8 cellular contexts compared by ENCODE assay signal in the genomic region with DNA sequence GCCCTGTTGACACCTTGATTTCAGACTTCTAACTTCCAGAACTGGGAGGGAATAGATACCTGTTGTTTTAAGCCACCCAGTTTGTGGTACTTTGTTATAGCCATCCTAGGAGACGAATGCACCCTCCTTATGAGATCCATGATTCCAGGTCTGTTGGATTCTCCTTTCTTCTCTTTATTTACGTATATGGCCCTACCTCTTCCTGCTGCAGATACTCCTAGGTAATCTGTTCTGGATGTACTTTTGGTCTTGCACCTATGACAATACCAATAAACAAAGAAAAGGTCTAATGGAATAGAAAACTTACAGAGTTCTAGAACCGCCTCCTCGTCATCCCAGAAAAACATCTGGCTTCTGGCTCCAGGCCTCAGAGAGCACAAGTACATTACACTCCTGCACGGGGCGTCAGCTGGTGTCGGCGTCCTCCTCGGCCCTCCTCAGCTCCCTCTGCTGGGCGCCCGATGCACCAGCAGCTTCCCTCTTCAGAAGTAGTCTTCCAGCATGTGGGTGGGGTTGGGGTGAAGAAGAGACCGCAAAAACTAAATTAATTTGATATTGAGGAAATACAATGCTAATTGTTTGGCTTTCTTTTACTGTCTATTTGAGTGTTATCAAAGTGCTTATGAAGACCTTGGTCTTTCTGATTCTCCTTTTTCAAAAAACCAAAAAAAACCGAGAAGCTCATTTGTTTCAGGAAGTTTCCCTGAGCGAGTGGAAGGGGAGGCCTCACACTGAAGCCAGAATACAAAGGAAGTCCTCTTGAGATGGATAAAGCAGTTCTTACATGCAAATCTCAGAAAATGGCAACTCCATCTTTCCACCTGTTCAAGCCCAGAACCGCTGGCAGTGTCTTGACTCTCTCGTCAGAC. TPM values are rescaled to one million over a fixed set of nuclear protein-coding genes. Genes with fewer than 3 reads are reported as not detected.
A peak's percentile ranks its signal among the peaks of the same experiment; 100 is the strongest.
DNase-seq lines count a peak whose midpoint lies in the region; ATAC-seq and TF ChIP-seq lines count a peak whose summit lies in the region.

No MANE protein-coding gene starts in this region.

- no peaks in the 10 kb centered on the region for H3K36me3 Mint-ChIP-seq in type B pancreatic cell

- no peak overlapping the region for H3K27ac ChIP-seq in RWPE1
- H3K27ac ChIP-seq in parathyroid adenoma, result no peak overlapping the region

- H3K27me3 ChIP-seq in parathyroid adenoma (ENCODE audit: control insufficient read depth, insufficient read depth, low read length), result no peaks in the 10 kb centered on the region

- H3K4me1 Mint-ChIP-seq in type B pancreatic cell (ENCODE audit: unreplicated experiment), result peaks cover 55% of the 10 kb centered on the region

- H3K4me3 Mint-ChIP-seq in type B pancreatic cell, result no peak overlapping the region

- DNase-seq in COR-L47 (lab: John Stamatoyannopoulos, UW) (peak; percentile 65), HT-29 (ENCODE audit: low spot score) (peak; percentile 83), RWPE1 (ENCODE audit: low spot score) (peak; percentile 65), foreskin fibroblast (peak; percentile 76 to 90), type B pancreatic cell (ENCODE audit: extremely low spot score, unreplicated experiment) (no peak)
- peak; percentile 60 to 65 for DNase-seq in activated T-helper 1 cell treated with anti-CD3 and anti-CD28 coated beads, Interleukin-2, amount 50 U/mL, for 16 hours (ENCODE audit: low read depth in 1 of 2, low spot score in 1 of 2)

- no peaks in the 10 kb centered on the region for H3K9me3 Mint-ChIP-seq in type B pancreatic cell

- TF ChIP-seq CTCF in RWPE1 (conservative IDR thresholded peaks at IDR 0.05; ENCODE audit: low read depth) (peak; percentile 72), foreskin fibroblast (IDR thresholded peaks at IDR 0.05; ENCODE audit: low read depth, low read length) (peak; percentile 95), parathyroid adenoma (IDR thresholded peaks at IDR 0.05) (peak; percentile 95), type B pancreatic cell (conservative IDR thresholded peaks at IDR 0.05) (peak; percentile 88)

- H3K27me3 Mint-ChIP-seq in type B pancreatic cell, result no peaks in the 10 kb centered on the region

- no peaks in the 10 kb centered on the region for H3K79me2 ChIP-seq in parathyroid adenoma

- peak overlapping the region; percentile 72 for H2AFZ ChIP-seq in parathyroid adenoma

- H3K9me3 ChIP-seq in parathyroid adenoma (ENCODE audit: control insufficient read depth, low read length), result no peaks in the 10 kb centered on the region

- no peaks in the 10 kb centered on the region for H3K36me3 ChIP-seq in parathyroid adenoma (ENCODE audit: control insufficient read depth, insufficient read depth, low read length)

- peak overlapping the region; percentile 55 for H3K27ac Mint-ChIP-seq in type B pancreatic cell

- peak; percentile 76 for ATAC-seq in GM19467 (IDR thresholded peaks at IDR 0.05; ENCODE audit: unreplicated experiment)

- POLR2A ChIA-PET in RWPE1 (lab: Yijun Ruan, JAX; ENCODE audit: low non-redundant PET), result no interaction called here

- H3K4me1 ChIP-seq in parathyroid adenoma, result no peaks in the 10 kb centered on the region

- H3K4me3 ChIP-seq in foreskin fibroblast (ENCODE audit: low read depth in 1 of 2, low read length in 2 of 2) (no peak overlapping the region), parathyroid adenoma (ENCODE audit: low read depth, low read length) (no peak overlapping the region)

- CTCF ChIA-PET in RWPE1 (lab: Yijun Ruan, JAX), result interaction anchor here (0.5 to 1.4 kb wide), 11 partner anchors 13 to 813 kb away, joined by 3 to 4 read pairs (median 3); no protein-coding TSS in a partner anchor

- no peak overlapping the region for H3K9ac ChIP-seq in parathyroid adenoma

- H3K4me2 ChIP-seq in parathyroid adenoma (ENCODE audit: low read length), result no peak overlapping the region

RNA-seq across cellular contexts. Expression of gene ATXN1, which starts 9.7 kb away (rescaled TPM):
- total RNA-seq in HT-29 (2014; rRNA removed; shearing (Covaris generic)), result 33.2 and 39.1 TPM in 2 replicates
- 33.7 and 35.1 TPM in 2 replicates for total RNA-seq in type B pancreatic cell (ENCODE audit: low replicate concordance)
